ENCODE assay signal across 9 cellular contexts in the genomic region with DNA sequence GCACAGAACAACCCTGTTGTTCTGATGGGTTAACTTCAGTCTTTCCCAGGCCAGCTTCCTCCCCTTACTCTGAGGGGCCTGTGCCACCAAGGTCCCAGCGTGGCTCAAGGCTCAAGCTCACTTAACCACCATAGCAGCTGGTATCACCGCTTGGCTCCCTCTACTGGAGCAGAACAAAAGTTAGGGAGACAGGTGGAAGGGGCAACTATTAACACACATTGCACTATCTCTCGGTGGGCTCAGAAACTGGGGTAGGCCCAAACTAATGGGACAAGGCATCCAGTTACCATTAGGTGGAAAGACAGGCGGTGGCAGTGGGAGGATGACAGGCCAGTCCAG.
DNase-seq lines count a peak whose midpoint lies in the region; ATAC-seq and TF ChIP-seq lines count a peak whose summit lies in the region.
"Had no signal": no experiment of that assay in that cellular context is flagged by ENCODE, and none has a peak within 500 bp of the region (broad histone marks: within the 10 kb centered on the region; RNA-seq: fewer than 3 reads in every experiment).

No MANE protein-coding gene starts in this region.

- peaks cover 9% of the 10 kb centered on the region for H3K27me3 Mint-ChIP-seq in nephron progenitor cell (ENCODE audit: low read depth, poor library complexity)

- H3K27ac Mint-ChIP-seq in nephron progenitor cell: no peak overlapping the region

- H3K9me3 ChIP-seq in HCT116 (ENCODE audit: control insufficient read depth in 1 of 2, insufficient read depth in 1 of 2, low read depth in 1 of 2, low read length in 2 of 2) (no peaks in the 10 kb centered on the region), SJCRH30 (replicated peaks) (no peaks in the 10 kb centered on the region)
- H3K9me3 ChIP-seq: BLaER1 had no signal

- no peaks in the 10 kb centered on the region for H3K9me2 ChIP-seq in HCT116 (ENCODE audit: insufficient read depth)

- no peak overlapping the region for H3K9ac ChIP-seq in HCT116 (ENCODE audit: low read length)
- H3K9ac ChIP-seq: BLaER1 had no signal

- CTCF ChIA-PET in HCT116 (lab: Charles Lee): interaction anchor here (0.6 to 1.4 kb wide), 15 partner anchors 9 to 166 kb away, joined by 3 to 23 read pairs (median 4); a partner anchor contains a TSS

- H3K4me1 ChIP-seq in HCT116 (ENCODE audit: control insufficient read depth in 1 of 2, insufficient read depth in 2 of 2, low read length in 2 of 2) (peaks cover 23 to 35% of the 10 kb centered on the region in 2 experiments), SJCRH30 (peaks cover 7% of the 10 kb centered on the region)
- H3K4me1 ChIP-seq: BLaER1 had no signal

- H3K27ac ChIP-seq in HCT116 (ENCODE audit: low read depth, low read length): no peak overlapping the region
- H3K27ac ChIP-seq in SJCRH30: no peak overlapping the region
- H3K27ac ChIP-seq: BLaER1 had no signal

- peak; percentile 64 for ATAC-seq in HCT116
- ATAC-seq in GM18505 (IDR thresholded peaks at IDR 0.05; ENCODE audit: unreplicated experiment): no peak

- peaks cover 27% of the 10 kb centered on the region for H3K4me1 Mint-ChIP-seq in nephron progenitor cell

- peak; percentile 15 for DNase-seq in NCI-H146 (lab: John Stamatoyannopoulos, UW)
- DNase-seq in NCI-H146 treated with DMSO at 0.1 percent for 48 hours (lab: John Stamatoyannopoulos, UW; ENCODE audit: unreplicated experiment): no peak
- DNase-seq in HCT116 (ENCODE audit: low read depth, low spot score): peak; percentile 54
- DNase-seq in SJCRH30: peak; percentile 57 to 75
- no peak for DNase-seq in fibroblast of the aortic adventitia (ENCODE audit: low read depth)
- peak; percentile 21 for DNase-seq in renal cortical epithelial cell (ENCODE audit: low read depth)
- DNase-seq in nephron progenitor cell: no peak

- no peaks in the 10 kb centered on the region for H3K36me3 Mint-ChIP-seq in nephron progenitor cell (ENCODE audit: low read depth)

- RAD21 ChIA-PET in HCT116 (lab: Charles Lee; ENCODE audit: low non-redundant PET in 1 of 2, low total read pairs in 2 of 2, uncharacterized antibody in 2 of 2, unreplicated experiment in 2 of 2): interaction anchor here (0.7 to 1.7 kb wide), 3 partner anchors 89 to 150 kb away, joined by 3 to 4 read pairs (median 3); no protein-coding TSS in a partner anchor

- no peaks in the 10 kb centered on the region for H3K36me3 ChIP-seq in HCT116 (ENCODE audit: control insufficient read depth in 1 of 2, insufficient read depth in 2 of 2, low read length in 2 of 2)
- H3K36me3 ChIP-seq in SJCRH30: no peaks in the 10 kb centered on the region
- H3K36me3 ChIP-seq: BLaER1 had no signal

- peaks cover 5% of the 10 kb centered on the region; the same call in 1 of the 2 replicates for H3K27me3 ChIP-seq in HCT116 (ENCODE audit: insufficient read depth, low read length)
- no peaks in the 10 kb centered on the region for H3K27me3 ChIP-seq in SJCRH30
- H3K27me3 ChIP-seq: BLaER1 had no signal

- intact Hi-C loops in HCT116 (cut with micrococcal nuclease): loop anchor here (1.0 kb wide), 1 partner anchor 149 kb away; no protein-coding TSS in a partner anchor

- H3K4me3 ChIP-seq in HCT116 (replicated peaks in 1 of 2; ENCODE audit: low read depth in 1 of 2, low read length in 2 of 2): no peak overlapping the region
- no peak overlapping the region for H3K4me3 ChIP-seq in SJCRH30
- no peak overlapping the region for H3K4me3 ChIP-seq in fibroblast of the aortic adventitia (ENCODE audit: low read depth, low read length)
- H3K4me3 ChIP-seq: BLaER1 had no signal

- TF ChIP-seq CTCF in HCT116 (IDR thresholded peaks at IDR 0.05 in 2 of 3, conservative IDR thresholded peaks at IDR 0.05 in 1 of 3; ENCODE audit: borderline replicate concordance in 1 of 3, insufficient read depth in 1 of 3, low read depth in 2 of 3, low read length in 2 of 3) (peak; percentile 60 to 73 (median 72); a peak in 5 of 6 replicates), fibroblast of the aortic adventitia (IDR thresholded peaks at IDR 0.05; ENCODE audit: insufficient read depth, low read length) (peak; percentile 30), nephron progenitor cell (IDR thresholded peaks at IDR 0.05) (no peak)

- H3K9me3 Mint-ChIP-seq in nephron progenitor cell: no peaks in the 10 kb centered on the region

- H2AFZ ChIP-seq in HCT116 (ENCODE audit: low read depth, low read length, poor library complexity, severe bottlenecking): peak overlapping the region; percentile 47

- peak; percentile 80 for TF ChIP-seq RAD21 in HCT116 (IDR thresholded peaks at IDR 0.05; ENCODE audit: low read depth)

- TF ChIP-seq POLR2A in HCT116 (IDR thresholded peaks at IDR 0.05; ENCODE audit: borderline replicate concordance, extremely low read depth, insufficient read depth, insufficient read length) (no peak), GM18505 (IDR thresholded peaks at IDR 0.05; ENCODE audit: borderline replicate concordance, extremely low read depth, insufficient read depth, insufficient read length) (no peak)

- no peaks in the 10 kb centered on the region for H4K20me1 ChIP-seq in HCT116 (ENCODE audit: insufficient read depth)
- H4K20me1 ChIP-seq: BLaER1 had no signal

- POLR2A ChIA-PET in HCT116 (lab: Charles Lee): interaction anchor here (0.7 to 1.0 kb wide), 2 partner anchors 90 to 125 kb away, joined by 3 read pairs; no protein-coding TSS in a partner anchor

- H3K4me2 ChIP-seq in HCT116 (ENCODE audit: low read length): no peak overlapping the region
- H3K4me2 ChIP-seq: BLaER1 had no signal

- no peak overlapping the region for H3K4me3 Mint-ChIP-seq in nephron progenitor cell

- no peaks in the 10 kb centered on the region for H3K79me2 ChIP-seq in HCT116 (ENCODE audit: insufficient read depth, low read length)

- BruUV-seq in HCT116 (replicated peaks; lab: Mats Ljungman, UMichigan): no TSS peak

TF ChIP-seq in HCT116, 20 proteins besides CTCF, POLR2A, EP300 and RAD21:
- no peak for TF ChIP-seq SRF (IDR thresholded peaks at IDR 0.05; ENCODE audit: low read depth)
- peak; percentile 34 for TF ChIP-seq YY1 (IDR thresholded peaks at IDR 0.05; ENCODE audit: extremely low read depth, insufficient replicate concordance, low read depth, low read length)
TF ChIP-seq in HCT116: peak in this region for 1.

Comparison
In these comparisons a context has a peak if more than half of its experiments do, and no peak if none do; other contexts are left out.
1. DNase-seq: peak in NCI-H146 (single experiment), HCT116 (single experiment), SJCRH30 (2 of 2) and renal cortical epithelial cell (single experiment); none in NCI-H146 treated with DMSO at 0.1 percent for 48 hours (single experiment), fibroblast of the aortic adventitia (single experiment) and nephron progenitor cell (single experiment).